19 cellular contexts compared by ENCODE assay signal in the genomic region with DNA sequence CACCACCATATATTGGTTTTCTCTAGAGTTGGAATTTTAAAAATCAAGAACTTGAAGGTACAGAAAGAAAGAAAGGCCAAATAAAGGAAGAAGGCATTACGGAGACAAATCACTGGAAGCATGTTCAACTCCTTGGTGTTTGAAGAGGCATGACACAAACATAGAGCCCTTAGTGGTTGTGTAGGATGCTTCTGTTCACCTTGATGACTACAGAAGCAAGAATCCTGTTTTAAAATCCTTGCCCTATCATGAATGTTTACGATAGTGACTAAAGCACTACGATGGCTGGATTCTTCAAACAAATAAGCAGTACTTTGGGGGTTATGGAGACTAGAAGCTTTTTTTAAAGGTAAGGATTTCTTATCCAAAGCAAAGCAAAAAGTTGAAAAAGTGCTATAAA. TPM values are rescaled to one million over a fixed set of nuclear protein-coding genes. Genes with fewer than 3 reads are reported as not detected.
"Had no signal": no experiment of that assay in that cellular context is flagged by ENCODE, and none has a peak within 500 bp of the region (broad histone marks: within the 10 kb centered on the region; RNA-seq: fewer than 3 reads in every experiment).

No MANE protein-coding gene starts in this region.

- ATAC-seq: gastroesophageal sphincter; heart right ventricle; left lobe of liver; natural killer cell treated with Interleukin-12 subunit alpha and Interleukin-12 subunit beta and Interleukin-15 and Interleukin-18, amount 100 ng/mL, for 72 hours had no signal

- DNase-seq: activated B cell treated with CpG ODN at 0.5 μM for 24 hours; activated CD4-positive, alpha-beta T cell treated with anti-CD3 and anti-CD28 coated beads, Interleukin-2, amount 10 ng/mL, durations not matched to agents 7 days and 5 days; activated CD8-positive, alpha-beta memory T cell treated with anti-CD3 and anti-CD28 coated beads, Interleukin-2, amount 50 U/mL, for 48 hours; activated naive CD4-positive, alpha-beta T cell treated with Interleukin-2 at 50 U/mL for 16 hours; aorta; dermis blood vessel endothelial cell; heart right ventricle; nucleus accumbens; stimulated activated CD4-positive, alpha-beta T cell treated with anti-CD3 and anti-CD28 coated beads, Interleukin-4, amount 100 ng/mL, for 24 hours; stimulated activated naive CD4-positive, alpha-beta T cell; SW 1271; upper lobe of left lung had no signal

- H3K4me3 ChIP-seq: gastroesophageal sphincter, heart right ventricle, right atrium auricular region, skin epidermis, upper lobe of left lung had no signal

- H3K27me3 ChIP-seq: gastroesophageal sphincter, heart right ventricle, right atrium auricular region, upper lobe of left lung had no signal

- H3K9me3 ChIP-seq: right atrium auricular region, upper lobe of left lung had no signal

- H3K27ac ChIP-seq: gastroesophageal sphincter, heart right ventricle, right atrium auricular region, skin epidermis, upper lobe of left lung had no signal

- H3K4me1 ChIP-seq: gastroesophageal sphincter, heart right ventricle, right atrium auricular region, upper lobe of left lung had no signal

RNA-seq across cellular contexts. Expression of a gene that starts 10.3 kb away (rescaled TPM):
- total RNA-seq: activated B cell treated with CpG ODN at 0.5 μM for 24 hours; activated CD4-positive, alpha-beta T cell treated with anti-CD3 and anti-CD28 coated beads, Interleukin-2, amount 10 ng/mL, durations not matched to agents 7 days and 5 days; heart right ventricle; left lobe of liver; lung microvascular endothelial cell; T-helper 2 cell treated with Interferon-gamma antibody and Interleukin-4, amounts not matched to agents 100 ng/mL and 5 ng/mL, for 36 hours; upper lobe of left lung had no signal
- polyA plus RNA-seq: aorta, heart right ventricle had no signal
